19 cellular contexts compared by ENCODE assay signal in genomic region chr7:123615344-123615743, GRCh38. TPM values are rescaled to one million over a fixed set of nuclear protein-coding genes. Genes with fewer than 3 reads are reported as not detected.
A peak's percentile ranks its signal among the peaks of the same experiment; 100 is the strongest.
DNase-seq lines count a peak whose midpoint lies in the region; ATAC-seq, FAIRE-seq and TF ChIP-seq lines count a peak whose summit lies in the region.
"Had no signal": no experiment of that assay in that cellular context is flagged by ENCODE, and none has a peak within 500 bp of the region (broad histone marks: within the 10 kb centered on the region; RNA-seq: fewer than 3 reads in every experiment).

No MANE protein-coding gene starts in this region.

- DNase-seq in GM23248 (peak; percentile 64), astrocyte of the cerebellum (ENCODE audit: low read depth) (peak; percentile 55), fibroblast of villous mesenchyme (ENCODE audit: low read depth) (peak; percentile 87), psoas muscle (no peak), SJCRH30 (no peak), kidney (no peak)
- DNase-seq in activated CD8-positive, alpha-beta T cell treated with anti-CD3 and anti-CD28 coated beads, Interleukin-2, amount 10 ng/mL, durations not matched to agents 7 days and 5 days = no peak
- DNase-seq: activated CD4-positive, alpha-beta T cell treated with anti-CD3 and anti-CD28 coated beads, Interleukin-2, amount 50 U/mL, for 1 hour; activated naive CD8-positive, alpha-beta T cell treated with anti-CD3 and anti-CD28 coated beads for 36 hours; activated T-cell treated with anti-CD3 and anti-CD28 coated beads, Interleukin-2, amount 50 U/mL, for 4 hours; CD4-positive, alpha-beta T cell; DND-41; NCI-H146; NCI-H446 treated with DMSO at 0.1 percent for 48 hours had no signal

- H3F3A ChIP-seq in GM23248 (ENCODE audit: insufficient read depth) = peaks cover 11% of the 10 kb centered on the region; the same call in 1 of the 2 replicates

- 0% methylated on average over 2 of the region's 2 CpGs for WGBS in GM23248 (ENCODE audit: low coverage in 1 of 2, low lambda C conversion rate in 2 of 2, missing lambda C conversion rate in 2 of 2), 2 experiments
- 50 to 58% (median 55%) methylated on average over 2 of the region's 2 CpGs for WGBS in psoas muscle, 3 donors

- CTCF ChIA-PET in activated CD8-positive, alpha-beta T cell treated with anti-CD3 and anti-CD28 coated beads, Interleukin-2, amount 10 ng/mL, durations not matched to agents 7 days and 5 days (lab: Charles Lee) = interaction anchor here (2.8 kb wide), 1 partner anchor 9 kb away, joined by 13 read pairs; no protein-coding TSS in a partner anchor

- no peak overlapping the region for H3K4me3 Mint-ChIP-seq in activated CD8-positive, alpha-beta T cell treated with anti-CD3 and anti-CD28 coated beads, Interleukin-2, amount 10 ng/mL, durations not matched to agents 7 days and 5 days
- H3K4me3 Mint-ChIP-seq: activated naive CD8-positive, alpha-beta T cell treated with anti-CD3 and anti-CD28 coated beads for 36 hours; activated T-cell treated with anti-CD3 and anti-CD28 coated beads, Interleukin-2, amount 50 U/mL, for 4 hours; CD4-positive, alpha-beta T cell had no signal

- no peak overlapping the region for H2AFZ ChIP-seq in GM23248

- peak overlapping the region; percentile 30 for H3K4me2 ChIP-seq in GM23248 (ENCODE audit: unreplicated experiment)

- POLR2A ChIA-PET in activated CD8-positive, alpha-beta T cell treated with anti-CD3 and anti-CD28 coated beads, Interleukin-2, amount 10 ng/mL, durations not matched to agents 7 days and 5 days (lab: Charles Lee) = no interaction called here

- H3K4me1 Mint-ChIP-seq in activated CD8-positive, alpha-beta T cell treated with anti-CD3 and anti-CD28 coated beads, Interleukin-2, amount 10 ng/mL, durations not matched to agents 7 days and 5 days (ENCODE audit: low read depth) = no peaks in the 10 kb centered on the region
- H3K4me1 Mint-ChIP-seq: activated naive CD8-positive, alpha-beta T cell treated with anti-CD3 and anti-CD28 coated beads for 36 hours had no signal

- no peak overlapping the region for H3K27ac ChIP-seq in GM23248
- H3K27ac ChIP-seq in psoas muscle = peak overlapping the region; percentile 46
- no peak overlapping the region for H3K27ac ChIP-seq in SJCRH30
- no peak overlapping the region for H3K27ac ChIP-seq in kidney (ENCODE audit: low read depth in 2 of 2, low read length in 2 of 2)
- H3K27ac ChIP-seq: esophagus muscularis mucosa, prostate gland had no signal

- H4K20me1 ChIP-seq in GM23248 (ENCODE audit: insufficient read depth) = no peaks in the 10 kb centered on the region

- H3K4me1 ChIP-seq in GM23248 (ENCODE audit: insufficient read depth) (peaks cover 18% of the 10 kb centered on the region), psoas muscle (peaks cover 26% of the 10 kb centered on the region), SJCRH30 (no peaks in the 10 kb centered on the region), kidney (ENCODE audit: control insufficient read depth in 1 of 2, insufficient read depth in 1 of 2, low read depth in 1 of 2, low read length in 2 of 2) (no peaks in the 10 kb centered on the region)
- H3K4me1 ChIP-seq: esophagus muscularis mucosa, prostate gland had no signal

- H3K36me3 ChIP-seq in GM23248 (ENCODE audit: low read depth) = no peaks in the 10 kb centered on the region
- H3K36me3 ChIP-seq in psoas muscle (ENCODE audit: insufficient read depth in 1 of 2, low read depth in 1 of 2) = peaks cover 0 to 25% of the 10 kb centered on the region in 2 donors
- H3K36me3 ChIP-seq in SJCRH30 = no peaks in the 10 kb centered on the region
- no peaks in the 10 kb centered on the region for H3K36me3 ChIP-seq in kidney (ENCODE audit: control insufficient read depth in 1 of 2, insufficient read depth in 2 of 2, low read length in 2 of 2)
- H3K36me3 ChIP-seq: esophagus muscularis mucosa, prostate gland had no signal

- H3K9me3 Mint-ChIP-seq in activated CD8-positive, alpha-beta T cell treated with anti-CD3 and anti-CD28 coated beads, Interleukin-2, amount 10 ng/mL, durations not matched to agents 7 days and 5 days (ENCODE audit: insufficient read depth) = no peaks in the 10 kb centered on the region
- H3K9me3 Mint-ChIP-seq: activated naive CD8-positive, alpha-beta T cell treated with anti-CD3 and anti-CD28 coated beads for 36 hours; CD4-positive, alpha-beta T cell had no signal

- H3K27me3 ChIP-seq in GM23248 (replicated peaks; ENCODE audit: insufficient read depth) (peaks cover 14% of the 10 kb centered on the region; the same call in 1 of the 2 replicates), psoas muscle (ENCODE audit: insufficient read depth in 3 of 3, low read length in 2 of 3) (no peaks in the 10 kb centered on the region), SJCRH30 (no peaks in the 10 kb centered on the region)
- H3K27me3 ChIP-seq: esophagus muscularis mucosa had no signal

- peaks cover 15% of the 10 kb centered on the region for H3K27me3 Mint-ChIP-seq in activated CD8-positive, alpha-beta T cell treated with anti-CD3 and anti-CD28 coated beads, Interleukin-2, amount 10 ng/mL, durations not matched to agents 7 days and 5 days (ENCODE audit: low read depth)

- intact Hi-C loops in psoas muscle (cut with DNase I) (no loop called here), kidney (cut with DNase I) (no loop called here)

- TF ChIP-seq CTCF in astrocyte of the cerebellum (IDR thresholded peaks at IDR 0.05; ENCODE audit: low read depth, low read length, missing control alignments) = no peak
- no peak for TF ChIP-seq CTCF in fibroblast of villous mesenchyme (IDR thresholded peaks at IDR 0.05; ENCODE audit: insufficient read depth, low read depth, low read length)
- TF ChIP-seq CTCF in psoas muscle (IDR thresholded peaks at IDR 0.05) = no peak
- no peak for TF ChIP-seq CTCF in kidney (IDR thresholded peaks at IDR 0.05; ENCODE audit: borderline replicate concordance, extremely low read depth, insufficient read depth)

- no peaks in the 10 kb centered on the region for H3K36me3 Mint-ChIP-seq in activated CD8-positive, alpha-beta T cell treated with anti-CD3 and anti-CD28 coated beads, Interleukin-2, amount 10 ng/mL, durations not matched to agents 7 days and 5 days (ENCODE audit: low read depth)
- H3K36me3 Mint-ChIP-seq: activated naive CD8-positive, alpha-beta T cell treated with anti-CD3 and anti-CD28 coated beads for 36 hours had no signal

- H3K9me3 ChIP-seq in GM23248 (ENCODE audit: low read depth) (no peaks in the 10 kb centered on the region), psoas muscle (no peaks in the 10 kb centered on the region), SJCRH30 (replicated peaks) (no peaks in the 10 kb centered on the region), kidney (ENCODE audit: control insufficient read depth in 1 of 2, low read length in 2 of 2) (no peaks in the 10 kb centered on the region)
- H3K9me3 ChIP-seq: esophagus muscularis mucosa, prostate gland had no signal

- no peak for FAIRE-seq in kidney (lab: Jason Lieb, UNC)
- FAIRE-seq: colon had no signal

- H3K79me2 ChIP-seq in GM23248 (ENCODE audit: insufficient read depth) = no peaks in the 10 kb centered on the region

- in situ Hi-C loops in GM23248 (cut with MboI) = no loop called here
- in situ Hi-C loops in astrocyte of the cerebellum (cut with HindIII; ENCODE audit: low sequenced_read_pairs) = no loop called here

- H3K27ac Mint-ChIP-seq in activated CD8-positive, alpha-beta T cell treated with anti-CD3 and anti-CD28 coated beads, Interleukin-2, amount 10 ng/mL, durations not matched to agents 7 days and 5 days = no peak overlapping the region
- H3K27ac Mint-ChIP-seq: activated naive CD8-positive, alpha-beta T cell treated with anti-CD3 and anti-CD28 coated beads for 36 hours; CD4-positive, alpha-beta T cell had no signal

- H3K9ac ChIP-seq in GM23248 = no peak overlapping the region
- no peak overlapping the region for H3K9ac ChIP-seq in kidney (ENCODE audit: low read length in 2 of 2)

- ATAC-seq in psoas muscle (no peak), HG03469 (IDR thresholded peaks at IDR 0.05; ENCODE audit: unreplicated experiment) (no peak)
- no peak for ATAC-seq in activated CD8-positive, alpha-beta T cell treated with anti-CD3 and anti-CD28 coated beads, Interleukin-2, amount 10 ng/mL, durations not matched to agents 7 days and 5 days
- ATAC-seq: activated T-cell treated with anti-CD3 and anti-CD28 coated beads, Interleukin-2, amount 50 U/mL, for 4 hours had no signal

- no peaks in the 10 kb centered on the region for H3K9me2 ChIP-seq in GM23248 (ENCODE audit: insufficient read depth)

- H3K4me3 ChIP-seq in GM23248 (no peak overlapping the region), astrocyte of the cerebellum (ENCODE audit: low read depth, low read length) (no peak overlapping the region), fibroblast of villous mesenchyme (ENCODE audit: low read depth, low read length) (no peak overlapping the region), psoas muscle (no peak overlapping the region), SJCRH30 (no peak overlapping the region), kidney (ENCODE audit: low read length in 2 of 2) (peak overlapping the region in 1 of 2 donors; percentile 19)
- H3K4me3 ChIP-seq: esophagus muscularis mucosa, prostate gland had no signal

RNA-seq across cellular contexts. Expression of gene ASB15, which starts 13.7 kb away (rescaled TPM):
- total RNA-seq in GM23248 (2014; rRNA removed; shearing (Covaris generic)) = not detected in 2 replicates
- not detected in 2 replicates for polyA plus RNA-seq in GM23248 (2016; fragmentation: Nextera tagmentation; extraction: Ambion mirVana)
- not detected in 2 replicates for total RNA-seq in fibroblast of villous mesenchyme
- 10 to 100 TPM in 3 of 4 donors, 1 to 10 TPM in 1; 8.2 to 23.6 (median 11.5) TPM for total RNA-seq in psoas muscle
- polyA plus RNA-seq in psoas muscle = 10 to 100 TPM in 1 of 3 donors, 1 to 10 TPM in 1, under 1 TPM in 1; 0.12 to 15.2 (median 1.3) TPM
- not detected in 2 replicates for total RNA-seq in SJCRH30 (2014; rRNA removed; shearing (Covaris generic))
- not detected for total RNA-seq in activated CD8-positive, alpha-beta T cell treated with anti-CD3 and anti-CD28 coated beads, Interleukin-2, amount 10 ng/mL, durations not matched to agents 7 days and 5 days
- total RNA-seq in kidney = not detected
- 1.8 TPM for polyA plus RNA-seq in kidney (ENCODE audit: insufficient read depth, low read depth, low replicate concordance)
- total RNA-seq: activated naive CD8-positive, alpha-beta T cell treated with anti-CD3 and anti-CD28 coated beads for 36 hours; activated T-cell treated with anti-CD3 and anti-CD28 coated beads, Interleukin-2, amount 50 U/mL, for 4 hours; CD4-positive, alpha-beta T cell; esophagus muscularis mucosa; LHCN-M2 had no signal

RNA-seq across cellular contexts. Expression of gene LMOD2, which starts 40.3 kb away (rescaled TPM):
- total RNA-seq in GM23248 (2014; rRNA removed; shearing (Covaris generic)) = not detected in 2 replicates
- not detected in 2 replicates for polyA plus RNA-seq in GM23248 (2016; fragmentation: Nextera tagmentation; extraction: Ambion mirVana)
- total RNA-seq in fibroblast of villous mesenchyme = not detected in 2 replicates
- total RNA-seq in psoas muscle = 1,000 to 10,000 TPM in 1 of 4 donors, 100 to 1,000 TPM in 3; 383 to 1,114 (median 640) TPM
- polyA plus RNA-seq in psoas muscle = 100 to 1,000 TPM in 2 of 3 donors, 1 to 10 TPM in 1; 6.9 to 341 (median 259) TPM
- 0.06 TPM in 1 of 2 replicates, not detected in the other for total RNA-seq in SJCRH30 (2014; rRNA removed; shearing (Covaris generic))
- not detected for total RNA-seq in activated CD8-positive, alpha-beta T cell treated with anti-CD3 and anti-CD28 coated beads, Interleukin-2, amount 10 ng/mL, durations not matched to agents 7 days and 5 days
- total RNA-seq in kidney = not detected
- polyA plus RNA-seq in kidney (ENCODE audit: insufficient read depth, low read depth, low replicate concordance) = not detected
- total RNA-seq: activated naive CD8-positive, alpha-beta T cell treated with anti-CD3 and anti-CD28 coated beads for 36 hours; activated T-cell treated with anti-CD3 and anti-CD28 coated beads, Interleukin-2, amount 50 U/mL, for 4 hours; CD4-positive, alpha-beta T cell; esophagus muscularis mucosa; LHCN-M2 had no signal

RNA-seq across cellular contexts. Expression of gene NDUFA5, which starts 57.7 kb away (rescaled TPM):
- total RNA-seq in GM23248 (2014; rRNA removed; shearing (Covaris generic)) = 39.0 and 52.4 TPM in 2 replicates
- polyA plus RNA-seq in GM23248 (2016; fragmentation: Nextera tagmentation; extraction: Ambion mirVana) (109 and 110 TPM in 2 replicates), psoas muscle (100 to 1,000 TPM in 2 of 3 donors, 10 to 100 TPM in 1; 99.2 to 234 (median 192) TPM), kidney (ENCODE audit: insufficient read depth, low read depth, low replicate concordance) (189 TPM)
- total RNA-seq in fibroblast of villous mesenchyme (28.0 and 43.2 TPM in 2 replicates), psoas muscle (100 to 1,000 TPM; 139 to 211 (median 173) TPM), kidney (115 TPM)
- total RNA-seq in SJCRH30 (2014; rRNA removed; shearing (Covaris generic)) = 94.0 and 105 TPM in 2 replicates
- 10 to 100 TPM; 50.2 to 50.9 TPM for total RNA-seq in activated CD8-positive, alpha-beta T cell treated with anti-CD3 and anti-CD28 coated beads, Interleukin-2, amount 10 ng/mL, durations not matched to agents 7 days and 5 days

Comparison
In these comparisons a context has a peak if more than half of its experiments do, and no peak if none do; other contexts are left out.
1. DNase-seq: peak in GM23248 (single experiment), astrocyte of the cerebellum (single experiment) and fibroblast of villous mesenchyme (single experiment); none in psoas muscle (0 of 2), SJCRH30 (0 of 2), activated CD8-positive, alpha-beta T cell treated with anti-CD3 and anti-CD28 coated beads, Interleukin-2, amount 10 ng/mL, durations not matched to agents 7 days and 5 days (single experiment) and kidney (single experiment).
2. RNA of gene LMOD2, which starts 40.3 kb away (total RNA-seq): 383 to 1,114 TPM in psoas muscle; 0.06 TPM in SJCRH30, not detected in GM23248, not detected in fibroblast of villous mesenchyme, not detected in activated CD8-positive, alpha-beta T cell treated with anti-CD3 and anti-CD28 coated beads, Interleukin-2, amount 10 ng/mL, durations not matched to agents 7 days and 5 days and not detected in kidney (single experiment); every median in the first group is over 100 times any median in the second.